In genomic region chr12:62224601-62225000, GRCh38 we compare ENCODE assay signal across 29 cellular contexts.
"Had no signal": no experiment of that assay in that cellular context is flagged by ENCODE, and none has a peak within 500 bp of the region (broad histone marks: within the 10 kb centered on the region; RNA-seq: fewer than 3 reads in every experiment).

No MANE protein-coding gene starts in this region.

- H3K36me3 ChIP-seq: colonic mucosa, esophagus muscularis mucosa, esophagus squamous epithelium, gastrocnemius medialis, gastroesophageal sphincter, heart left ventricle, heart right ventricle had no signal

- H3K27me3 ChIP-seq: colonic mucosa, dorsolateral prefrontal cortex, esophagus muscularis mucosa, esophagus squamous epithelium, foreskin keratinocyte, gastrocnemius medialis, gastroesophageal sphincter, heart left ventricle, heart right ventricle had no signal

- H3K4me3 Mint-ChIP-seq: dendritic cell treated with granulocyte-macrophage colony-stimulating factor and Interleukin-4, amounts not matched to agents 40 ng/mL and 50 ng/mL, for 4 days; effector memory CD8-positive, alpha-beta T cell; endodermal cell had no signal

- H3K4me1 ChIP-seq: colonic mucosa, esophagus muscularis mucosa, esophagus squamous epithelium, foreskin keratinocyte, gastrocnemius medialis, gastroesophageal sphincter, heart left ventricle, heart right ventricle had no signal

- ATAC-seq: effector memory CD8-positive, alpha-beta T cell; esophagus mucosa; foreskin keratinocyte; gastrocnemius medialis; gastroesophageal sphincter; heart left ventricle; heart right ventricle had no signal

- H3K4me1 Mint-ChIP-seq: endodermal cell had no signal

- H3K27ac Mint-ChIP-seq: dendritic cell treated with granulocyte-macrophage colony-stimulating factor and Interleukin-4, amounts not matched to agents 40 ng/mL and 50 ng/mL, for 4 days; effector memory CD8-positive, alpha-beta T cell; endodermal cell had no signal

- H3K27ac ChIP-seq: colonic mucosa, coronary artery, dorsolateral prefrontal cortex, epithelial cell of prostate, esophagus muscularis mucosa, esophagus squamous epithelium, foreskin keratinocyte, gastrocnemius medialis, gastroesophageal sphincter, heart left ventricle, heart right ventricle had no signal

- H3K27me3 Mint-ChIP-seq: dendritic cell treated with granulocyte-macrophage colony-stimulating factor and Interleukin-4, amounts not matched to agents 40 ng/mL and 50 ng/mL, for 4 days had no signal

- H3K9me3 Mint-ChIP-seq: effector memory CD8-positive, alpha-beta T cell; endodermal cell had no signal

- H3K4me3 ChIP-seq: colonic mucosa, coronary artery, dorsolateral prefrontal cortex, esophagus muscularis mucosa, esophagus squamous epithelium, gastrocnemius medialis, gastroesophageal sphincter, heart left ventricle, heart right ventricle had no signal

- FAIRE-seq: colon, endometrium, endothelial cell of umbilical vein, frontal cortex had no signal

- DNase-seq: colonic mucosa; cortex of kidney; dermis blood vessel endothelial cell; dorsolateral prefrontal cortex; effector CD4-positive, alpha-beta T cell; effector CD8-positive, alpha-beta T cell; effector memory CD4-positive, alpha-beta T cell; effector memory CD8-positive, alpha-beta T cell; endodermal cell; erythroblast; esophagus squamous epithelium; foreskin fibroblast; foreskin keratinocyte; foreskin melanocyte; gastrocnemius medialis; glutamatergic neuron; head of caudate nucleus; heart left ventricle; heart right ventricle had no signal

- H3K9me3 ChIP-seq: colonic mucosa, esophagus muscularis mucosa, esophagus squamous epithelium, gastrocnemius medialis, gastroesophageal sphincter, heart left ventricle, heart right ventricle had no signal
